Comparison of ENCODE assay signal across 22 cellular contexts in the genomic region with DNA sequence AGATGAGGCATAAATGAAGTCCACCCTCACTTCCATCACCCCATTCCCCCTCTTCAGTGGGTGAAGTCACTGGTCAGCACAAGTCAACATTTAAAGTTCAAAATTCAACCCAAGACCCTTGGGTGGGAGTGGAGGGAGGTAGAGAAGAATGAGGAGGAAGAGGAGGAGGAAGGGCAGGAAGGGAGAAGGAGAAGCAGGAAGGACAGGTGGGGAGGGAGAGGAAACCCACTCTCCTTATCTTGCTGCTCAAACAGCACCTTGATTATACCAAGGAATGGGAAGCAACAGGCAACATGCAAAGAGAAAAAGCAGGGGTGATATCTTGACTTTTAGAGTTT. TPM values are rescaled to one million over a fixed set of nuclear protein-coding genes. Genes with fewer than 3 reads are reported as not detected.
A peak's percentile ranks its signal among the peaks of the same experiment; 100 is the strongest.
DNase-seq lines count a peak whose midpoint lies in the region; ATAC-seq and TF ChIP-seq lines count a peak whose summit lies in the region.
"Had no signal": no experiment of that assay in that cellular context is flagged by ENCODE, and none has a peak within 500 bp of the region (broad histone marks: within the 10 kb centered on the region; RNA-seq: fewer than 3 reads in every experiment).

No MANE protein-coding gene starts in this region.

- TF ChIP-seq CTCF in MM.1S (IDR thresholded peaks at IDR 0.05; ENCODE audit: low read length) = no peak

- H3K9me3 ChIP-seq in CD4-positive, alpha-beta memory T cell (ENCODE audit: control insufficient read depth in 1 of 2, low read length in 2 of 2) = no peaks in the 10 kb centered on the region
- H3K9me3 ChIP-seq in MM.1S (replicated peaks; ENCODE audit: insufficient read depth, low read length) = no peaks in the 10 kb centered on the region
- H3K9me3 ChIP-seq: mucosa of descending colon, upper lobe of left lung had no signal

- peak overlapping the region in 4 of 7 donors; percentile 2 to 32 (median 23) for H3K27ac Mint-ChIP-seq in CD4-positive, alpha-beta memory T cell
- H3K27ac Mint-ChIP-seq in dendritic cell treated with granulocyte-macrophage colony-stimulating factor and Interleukin-4, amounts not matched to agents 40 ng/mL and 50 ng/mL, for 4 days = peak overlapping the region; percentile 11
- H3K27ac Mint-ChIP-seq in stimulated activated effector memory CD8-positive, alpha-beta T cell treated with anti-CD3 and anti-CD28 coated beads, Interleukin-12 subunit alpha, Interleukin-12 subunit beta, amount 100 ng/mL, for 72 hours = peak overlapping the region; percentile 17
- H3K27ac Mint-ChIP-seq: activated T-cell treated with anti-CD3 and anti-CD28 coated beads, Interleukin-2, amount 50 U/mL, for 72 hours had no signal

- H3K79me2 ChIP-seq in MM.1S (ENCODE audit: low read length) = peaks cover 38% of the 10 kb centered on the region

- no peak overlapping the region for H3K4me3 Mint-ChIP-seq in CD4-positive, alpha-beta memory T cell
- no peak overlapping the region for H3K4me3 Mint-ChIP-seq in dendritic cell treated with granulocyte-macrophage colony-stimulating factor and Interleukin-4, amounts not matched to agents 40 ng/mL and 50 ng/mL, for 4 days
- no peak overlapping the region for H3K4me3 Mint-ChIP-seq in stimulated activated effector memory CD8-positive, alpha-beta T cell treated with anti-CD3 and anti-CD28 coated beads, Interleukin-12 subunit alpha, Interleukin-12 subunit beta, amount 100 ng/mL, for 72 hours
- H3K4me3 Mint-ChIP-seq: activated naive CD4-positive, alpha-beta T cell treated with anti-CD3 and anti-CD28 coated beads, Interleukin-2, amount 50 U/mL, for 24 hours; T-cell had no signal

- ATAC-seq in stimulated activated effector memory CD8-positive, alpha-beta T cell treated with anti-CD3 and anti-CD28 coated beads, Interleukin-12 subunit alpha, Interleukin-12 subunit beta, amount 100 ng/mL, for 72 hours = no peak
- ATAC-seq in GM18511 (IDR thresholded peaks at IDR 0.05; ENCODE audit: unreplicated experiment) = no peak
- ATAC-seq: HCT116, mucosa of descending colon, PC-3, T-cell had no signal

- H3K36me3 Mint-ChIP-seq in CD4-positive, alpha-beta memory T cell = peaks cover 0 to 9% of the 10 kb centered on the region in 2 donors
- peaks cover 11% of the 10 kb centered on the region for H3K36me3 Mint-ChIP-seq in dendritic cell treated with granulocyte-macrophage colony-stimulating factor and Interleukin-4, amounts not matched to agents 40 ng/mL and 50 ng/mL, for 4 days (ENCODE audit: low read depth)
- H3K36me3 Mint-ChIP-seq in stimulated activated effector memory CD8-positive, alpha-beta T cell treated with anti-CD3 and anti-CD28 coated beads, Interleukin-12 subunit alpha, Interleukin-12 subunit beta, amount 100 ng/mL, for 72 hours = peaks cover 29% of the 10 kb centered on the region
- H3K36me3 Mint-ChIP-seq: activated naive CD4-positive, alpha-beta T cell treated with anti-CD3 and anti-CD28 coated beads, Interleukin-2, amount 50 U/mL, for 24 hours had no signal

- peak overlapping the region; percentile 71 for H3K4me2 ChIP-seq in MM.1S (ENCODE audit: low read depth, low read length)

- peaks cover 23% of the 10 kb centered on the region for H3K4me1 ChIP-seq in CD4-positive, alpha-beta memory T cell (ENCODE audit: insufficient read depth, low read length)
- peaks cover 73% of the 10 kb centered on the region for H3K4me1 ChIP-seq in MM.1S (ENCODE audit: low read length)

- H2AFZ ChIP-seq in MM.1S (ENCODE audit: low read length) = peak overlapping the region; percentile 51

- H3K9ac ChIP-seq in MM.1S (ENCODE audit: low read length) = peak overlapping the region; percentile 71

- H3K4me1 Mint-ChIP-seq in CD4-positive, alpha-beta memory T cell = peaks cover 23 to 51% (median 36%) of the 10 kb centered on the region in 4 donors
- H3K4me1 Mint-ChIP-seq in dendritic cell treated with granulocyte-macrophage colony-stimulating factor and Interleukin-4, amounts not matched to agents 40 ng/mL and 50 ng/mL, for 4 days (ENCODE audit: low read depth) = peaks cover 46% of the 10 kb centered on the region
- peaks cover 60% of the 10 kb centered on the region for H3K4me1 Mint-ChIP-seq in stimulated activated effector memory CD8-positive, alpha-beta T cell treated with anti-CD3 and anti-CD28 coated beads, Interleukin-12 subunit alpha, Interleukin-12 subunit beta, amount 100 ng/mL, for 72 hours

- H3K27ac ChIP-seq in CD4-positive, alpha-beta memory T cell (ENCODE audit: low read depth, low read length) = no peak overlapping the region
- H3K27ac ChIP-seq in MM.1S (ENCODE audit: low read length) = peak overlapping the region; percentile 95
- H3K27ac ChIP-seq: upper lobe of left lung had no signal

- no peaks in the 10 kb centered on the region for H3K9me3 Mint-ChIP-seq in CD4-positive, alpha-beta memory T cell
- no peaks in the 10 kb centered on the region for H3K9me3 Mint-ChIP-seq in dendritic cell treated with granulocyte-macrophage colony-stimulating factor and Interleukin-4, amounts not matched to agents 40 ng/mL and 50 ng/mL, for 4 days
- no peaks in the 10 kb centered on the region for H3K9me3 Mint-ChIP-seq in stimulated activated effector memory CD8-positive, alpha-beta T cell treated with anti-CD3 and anti-CD28 coated beads, Interleukin-12 subunit alpha, Interleukin-12 subunit beta, amount 100 ng/mL, for 72 hours
- H3K9me3 Mint-ChIP-seq: activated naive CD4-positive, alpha-beta T cell treated with anti-CD3 and anti-CD28 coated beads, Interleukin-2, amount 50 U/mL, for 24 hours; activated T-cell treated with anti-CD3 and anti-CD28 coated beads, Interleukin-2, amount 50 U/mL, for 72 hours; T-cell had no signal

- H3F3A ChIP-seq in MM.1S (ENCODE audit: insufficient read depth, low read length) = peaks cover 62% of the 10 kb centered on the region

- no peaks in the 10 kb centered on the region for H3K9me2 ChIP-seq in MM.1S (replicated peaks; ENCODE audit: insufficient read depth, low read length)

- POLR2A ChIA-PET in CD4-positive, alpha-beta memory T cell (lab: Charles Lee; ENCODE audit: partially characterized antibody) = interaction anchor here (0.6 to 1.8 kb wide), 2 partner anchors 19 to 23 kb away, joined by 4 to 5 read pairs; no protein-coding TSS in a partner anchor

- H3K27me3 ChIP-seq in CD4-positive, alpha-beta memory T cell (ENCODE audit: insufficient read depth, low read length) = no peaks in the 10 kb centered on the region
- no peaks in the 10 kb centered on the region for H3K27me3 ChIP-seq in MM.1S (replicated peaks; ENCODE audit: insufficient read depth, low read length)
- H3K27me3 ChIP-seq: upper lobe of left lung had no signal

- no peaks in the 10 kb centered on the region for H3K36me3 ChIP-seq in CD4-positive, alpha-beta memory T cell (ENCODE audit: insufficient read depth, low read length)
- H3K36me3 ChIP-seq in MM.1S (replicated peaks; ENCODE audit: insufficient read depth, low read length) = peaks cover 6% of the 10 kb centered on the region
- H3K36me3 ChIP-seq: upper lobe of left lung had no signal

- H3K4me3 ChIP-seq in CD4-positive, alpha-beta memory T cell (ENCODE audit: low read length in 2 of 2) = no peak overlapping the region
- H3K4me3 ChIP-seq in MM.1S (ENCODE audit: low read length) = peak overlapping the region; percentile 30
- H3K4me3 ChIP-seq: mucosa of descending colon, upper lobe of left lung had no signal

- CTCF ChIA-PET in CD4-positive, alpha-beta memory T cell (lab: Charles Lee; ENCODE audit: partially characterized antibody) = interaction anchor here (0.6 to 1.1 kb wide), 2 partner anchors 34 to 36 kb away, joined by 3 read pairs; no protein-coding TSS in a partner anchor

- no peak for DNase-seq in CD4-positive, alpha-beta memory T cell
- DNase-seq in MM.1S (no peak), islet precursor cell (no peak), NCI-H1694 (lab: John Stamatoyannopoulos, UW) (no peak)
- no peak for DNase-seq in stimulated activated effector memory CD8-positive, alpha-beta T cell treated with anti-CD3 and anti-CD28 coated beads, Interleukin-12 subunit alpha, Interleukin-12 subunit beta, amount 100 ng/mL, for 72 hours (ENCODE audit: low spot score in 2 of 2)
- DNase-seq: activated CD4-positive, alpha-beta T cell treated with anti-CD3 and anti-CD28 coated beads for 48 hours; activated T-cell treated with anti-CD3 and anti-CD28 coated beads, Interleukin-2, amount 50 U/mL, for 72 hours; effector CD8-positive, alpha-beta T cell; hypothalamus; mucosa of descending colon; NCI-H187 treated with DMSO at 0.1 percent for 48 hours; NCI-H2227 treated with DMSO at 0.1 percent for 48 hours; NCI-H748 treated with DMSO at 0.1 percent for 48 hours; PC-3; SHP77 treated with DMSO at 0.1 percent for 48 hours; stimulated activated CD4-positive, alpha-beta T cell treated with anti-CD3 and anti-CD28 coated beads, Interleukin-4, amount 100 ng/mL, for 24 hours; T-cell; upper lobe of left lung had no signal

- intact Hi-C loops in CD4-positive, alpha-beta memory T cell (cut with micrococcal nuclease) = no loop called here
- intact Hi-C loops in dendritic cell treated with granulocyte-macrophage colony-stimulating factor and Interleukin-4, amounts not matched to agents 40 ng/mL and 50 ng/mL, for 4 days (cut with micrococcal nuclease) = no loop called here

- H4K20me1 ChIP-seq in MM.1S (ENCODE audit: insufficient read depth, low read length) = peaks cover 8% of the 10 kb centered on the region

- no peaks in the 10 kb centered on the region for H3K27me3 Mint-ChIP-seq in CD4-positive, alpha-beta memory T cell
- peaks cover 2% of the 10 kb centered on the region for H3K27me3 Mint-ChIP-seq in dendritic cell treated with granulocyte-macrophage colony-stimulating factor and Interleukin-4, amounts not matched to agents 40 ng/mL and 50 ng/mL, for 4 days
- H3K27me3 Mint-ChIP-seq: activated naive CD4-positive, alpha-beta T cell treated with anti-CD3 and anti-CD28 coated beads, Interleukin-2, amount 50 U/mL, for 24 hours; T-cell had no signal

RNA-seq across cellular contexts. Expression of a gene that starts 4.0 kb away (rescaled TPM):
- total RNA-seq in CD4-positive, alpha-beta memory T cell = 100 to 1,000 TPM; 197 to 201 TPM
- polyA plus RNA-seq in CD4-positive, alpha-beta memory T cell = 100 to 1,000 TPM; 123 to 288 TPM

RNA-seq across cellular contexts. Expression of a gene that starts 49.6 kb away (rescaled TPM):
- not detected for total RNA-seq in CD4-positive, alpha-beta memory T cell
- polyA plus RNA-seq in CD4-positive, alpha-beta memory T cell = not detected
- total RNA-seq: PC-3 had no signal
